Comparison of ENCODE assay signal across 8 cellular contexts in the genomic region with DNA sequence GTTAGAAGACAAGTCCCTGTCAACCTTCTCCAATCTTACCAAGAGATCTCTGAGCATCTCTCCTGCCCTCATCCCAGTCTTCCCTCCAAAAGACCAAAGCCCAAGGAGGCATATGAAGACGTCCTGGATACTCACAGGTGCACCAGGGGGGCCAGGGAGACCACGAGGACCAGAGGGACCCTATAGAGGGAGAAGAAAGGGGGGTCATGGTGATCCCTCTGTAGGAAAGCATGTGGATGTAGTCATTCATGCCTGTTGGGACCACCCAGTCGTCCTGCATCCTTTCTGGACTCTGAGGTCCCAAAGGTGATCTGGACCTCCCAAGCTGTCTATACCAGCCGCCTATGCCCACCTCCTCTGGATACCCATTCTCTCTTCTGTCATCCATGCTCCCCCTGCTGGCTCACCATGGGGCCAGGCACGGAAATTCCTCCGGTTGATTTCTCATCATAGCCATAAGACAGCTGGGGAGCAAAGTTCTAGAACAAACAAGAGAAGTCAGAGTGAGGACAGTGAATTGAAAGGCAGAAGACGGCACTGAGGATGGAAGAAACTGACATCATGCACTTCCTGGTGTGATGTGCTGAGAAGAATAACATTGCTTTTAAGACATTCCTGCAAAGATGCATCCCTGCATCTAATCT. TPM values are rescaled to one million over a fixed set of nuclear protein-coding genes. Genes with fewer than 3 reads are reported as not detected.
DNase-seq lines count a peak whose midpoint lies in the region; ATAC-seq and TF ChIP-seq lines count a peak whose summit lies in the region.

No MANE protein-coding gene starts in this region.

- no peak for ATAC-seq in body of pancreas
- ATAC-seq in left colon = peak; percentile 38

- H3K27me3 ChIP-seq in body of pancreas = peaks cover 0 to 12% of the 10 kb centered on the region in 2 donors

- no peak overlapping the region for H3K27ac ChIP-seq in body of pancreas

- peak; percentile 83 for DNase-seq in DMS53 (lab: John Stamatoyannopoulos, UW)
- DNase-seq in LHCN-M2 (ENCODE audit: low read depth) = peak; percentile 93
- peak; percentile 24 for DNase-seq in T-helper 22 cell (ENCODE audit: low read depth)
- peak; percentile 56 to 65 (median 58) for DNase-seq in body of pancreas
- DNase-seq in left colon = peak; percentile 47 to 80
- peak; percentile 50 to 58 for DNase-seq in stimulated activated CD4-positive, alpha-beta T cell treated with anti-CD3 and anti-CD28 coated beads, Interleukin-4, amount 100 ng/mL, for 48 hours (ENCODE audit: low read depth in 2 of 2)
- DNase-seq in dedifferentiated amniotic fluid mesenchymal stem cell (ENCODE audit: extremely low spot score) = no peak
- DNase-seq in NCI-H774 (lab: John Stamatoyannopoulos, UW) = no peak

- no peaks in the 10 kb centered on the region for H3K9me3 ChIP-seq in body of pancreas

- no peaks in the 10 kb centered on the region for H3K36me3 ChIP-seq in body of pancreas (replicated peaks in 1 of 2; ENCODE audit: insufficient read depth in 1 of 2, low read depth in 2 of 2)

- TF ChIP-seq CTCF in body of pancreas (IDR thresholded peaks at IDR 0.05) = peak; percentile 32 to 61 (median 56)

- no peak for TF ChIP-seq POLR2A in body of pancreas (IDR thresholded peaks at IDR 0.05)

- intact Hi-C loops in body of pancreas (cut with DNase I) (no loop called here), left colon (cut with DNase I, micrococcal nuclease) (no loop called here)

- no peak overlapping the region for H3K4me3 ChIP-seq in body of pancreas

- 12 to 27% methylated on average over 7 of the region's 7 CpGs for WGBS in body of pancreas, 2 donors

- peaks cover 27% of the 10 kb centered on the region for H3K4me1 ChIP-seq in body of pancreas

RNA-seq across cellular contexts. Expression of gene COL1A1, which starts 3.3 kb away (rescaled TPM):
- 339 and 356 TPM in 2 replicates for total RNA-seq in LHCN-M2 (2014; rRNA removed)
- 1,579 TPM for polyA plus RNA-seq in LHCN-M2 (2012)
- total RNA-seq in body of pancreas = 10 to 100 TPM; 11.2 to 62.3 TPM
- 10 to 100 TPM; 33.5 to 91.9 TPM for total RNA-seq in left colon

RNA-seq across cellular contexts. Expression of gene SGCA, which starts 32.3 kb away (rescaled TPM):
- total RNA-seq in LHCN-M2 (2014; rRNA removed) = 200 and 207 TPM in 2 replicates
- polyA plus RNA-seq in LHCN-M2 (2012) = 205 TPM
- 1 to 10 TPM in 1 of 2 donors, not detected in 1; 1.3 TPM for total RNA-seq in body of pancreas
- total RNA-seq in left colon = 1 to 10 TPM in 1 of 2 donors, under 1 TPM in 1; 0.31 to 4.7 TPM

RNA-seq across cellular contexts. Expression of gene PPP1R9B, which starts 47.7 kb away (rescaled TPM):
- total RNA-seq in LHCN-M2 (2014; rRNA removed) (40.6 and 42.7 TPM in 2 replicates), body of pancreas (10 to 100 TPM; 20.0 to 31.0 TPM), left colon (10 to 100 TPM; 30.6 to 34.3 TPM)
- polyA plus RNA-seq in LHCN-M2 (2012) = 35.2 TPM

Comparison
In these comparisons a context has a peak if more than half of its experiments do, and no peak if none do; other contexts are left out.
1. DNase-seq: peak in DMS53 (single experiment), LHCN-M2 (single experiment), T-helper 22 cell (single experiment), body of pancreas (4 of 4), left colon (2 of 2) and stimulated activated CD4-positive, alpha-beta T cell treated with anti-CD3 and anti-CD28 coated beads, Interleukin-4, amount 100 ng/mL, for 48 hours (2 of 2); none in dedifferentiated amniotic fluid mesenchymal stem cell (single experiment) and NCI-H774 (single experiment).
2. RNA of gene SGCA, which starts 32.3 kb away (total RNA-seq): 200 to 207 TPM in LHCN-M2; 0.31 to 4.7 TPM in left colon and 1.3 TPM in body of pancreas; every median in the first group is over 10 times any median in the second.